In the genomic region with DNA sequence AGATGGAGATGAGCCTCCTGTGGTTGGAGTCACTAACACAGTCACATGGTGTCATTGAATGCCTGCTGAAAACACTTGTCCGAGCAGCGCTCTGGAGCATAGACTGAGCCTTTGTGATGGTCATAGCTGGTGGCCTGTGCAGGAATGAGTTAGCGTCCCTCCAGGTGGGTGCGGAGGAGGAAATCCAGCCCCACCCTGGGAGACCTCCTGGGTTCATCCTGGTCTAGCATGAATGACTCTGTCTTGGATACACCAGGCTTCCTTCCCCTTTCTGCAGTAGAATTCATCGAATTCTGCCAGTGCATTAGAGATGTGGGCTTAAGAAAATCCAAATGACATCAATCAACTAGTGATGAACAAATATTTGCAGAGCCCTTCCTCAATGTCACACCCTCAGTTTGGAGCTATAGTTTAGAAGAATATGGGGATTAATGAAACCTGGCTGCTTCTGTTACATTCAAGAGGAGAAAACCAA, we compare ENCODE assay signal across 18 cellular contexts.
A peak's percentile ranks its signal among the peaks of the same experiment; 100 is the strongest.
DNase-seq lines count a peak whose midpoint lies in the region; ATAC-seq lines count a peak whose summit lies in the region.
"Had no signal": no experiment of that assay in that cellular context is flagged by ENCODE, and none has a peak within 500 bp of the region (broad histone marks: within the 10 kb centered on the region; RNA-seq: fewer than 3 reads in every experiment).

No MANE protein-coding gene starts in this region.

- H3K36me3 ChIP-seq in BLaER1 treated with 17β-estradiol and CSF1 and Interleukin-3, amounts not matched to agents 10 nM and 100 nM = no peaks in the 10 kb centered on the region
- H3K36me3 ChIP-seq: BE2C, SJCRH30 had no signal

- H3K27ac ChIP-seq in BLaER1 treated with 17β-estradiol and CSF1 and Interleukin-3, amounts not matched to agents 10 nM and 100 nM = no peak overlapping the region
- H3K27ac ChIP-seq: PC-9 had no signal

- DNase-seq in amygdala (lab: John Stamatoyannopoulos, UW) = peak in 34 of 56 donors; percentile 6 to 68 (median 23)
- DNase-seq in hippocampal formation (lab: John Stamatoyannopoulos, UW) = peak; percentile 63 to 68
- DNase-seq in nucleus accumbens (lab: John Stamatoyannopoulos, UW) = peak in 42 of 56 donors; percentile 6 to 71 (median 30)
- DNase-seq in NCI-H2196 treated with DMSO at 0.1 percent for 48 hours (lab: John Stamatoyannopoulos, UW; ENCODE audit: unreplicated experiment) = no peak
- DNase-seq in MV-4-11 (lab: John Stamatoyannopoulos, UW) = no peak
- DNase-seq in G401 (ENCODE audit: low spot score) = no peak
- DNase-seq: BE2C; CD8-positive, alpha-beta T cell; GF-D8; KG1; NCI-H1436 treated with DMSO at 0.1 percent for 48 hours; NCI-H2029 treated with DMSO at 0.1 percent for 48 hours; NCI-H2227 treated with DMSO at 0.1 percent for 48 hours; SJCRH30; SW 1271 had no signal

- H3K9me3 ChIP-seq in BLaER1 treated with 17β-estradiol and CSF1 and Interleukin-3, amounts not matched to agents 10 nM and 100 nM (replicated peaks in 1 of 11) = no peaks in the 10 kb centered on the region
- H3K9me3 ChIP-seq: BE2C, SJCRH30 had no signal

- H3K9ac ChIP-seq in BLaER1 treated with 17β-estradiol and CSF1 and Interleukin-3, amounts not matched to agents 10 nM and 100 nM = no peak overlapping the region

- peaks cover 0 to 13% (median 0%) of the 10 kb centered on the region in 11 experiments; a peak in 4 of 22 replicates for H4K20me1 ChIP-seq in BLaER1 treated with 17β-estradiol and CSF1 and Interleukin-3, amounts not matched to agents 10 nM and 100 nM

- H3K27me3 ChIP-seq in BLaER1 treated with 17β-estradiol and CSF1 and Interleukin-3, amounts not matched to agents 10 nM and 100 nM = no peaks in the 10 kb centered on the region
- H3K27me3 ChIP-seq: BE2C, SJCRH30 had no signal

- H3K4me2 ChIP-seq in BLaER1 treated with 17β-estradiol and CSF1 and Interleukin-3, amounts not matched to agents 10 nM and 100 nM = peak overlapping the region in 6 of 11 experiments; percentile 10 to 59 (median 32); a peak in 11 of 22 replicates
- H3K4me2 ChIP-seq: PC-9 had no signal

- no peak overlapping the region for H3K4me3 ChIP-seq in BLaER1 treated with 17β-estradiol and CSF1 and Interleukin-3, amounts not matched to agents 10 nM and 100 nM
- H3K4me3 ChIP-seq: PC-9, SJCRH30 had no signal

- peaks cover 32 to 64% (median 53%) of the 10 kb centered on the region in 10 experiments for H3K4me1 ChIP-seq in BLaER1 treated with 17β-estradiol and CSF1 and Interleukin-3, amounts not matched to agents 10 nM and 100 nM

- in situ Hi-C loops in G401 (cut with HindIII; ENCODE audit: low sequenced_read_pairs) = no loop called here

- ATAC-seq in GM21423 (IDR thresholded peaks at IDR 0.05; ENCODE audit: unreplicated experiment) = no peak
- ATAC-seq: CD8-positive, alpha-beta T cell had no signal

Comparison
In these comparisons a context has a peak if more than half of its experiments do, and no peak if none do; other contexts are left out.
1. DNase-seq: peak in amygdala (34 of 56), hippocampal formation (2 of 2) and nucleus accumbens (42 of 56); none in NCI-H2196 treated with DMSO at 0.1 percent for 48 hours (single experiment), MV-4-11 (single experiment) and G401 (single experiment).